Comparison of ENCODE assay signal across 8 cellular contexts in the genomic region with DNA sequence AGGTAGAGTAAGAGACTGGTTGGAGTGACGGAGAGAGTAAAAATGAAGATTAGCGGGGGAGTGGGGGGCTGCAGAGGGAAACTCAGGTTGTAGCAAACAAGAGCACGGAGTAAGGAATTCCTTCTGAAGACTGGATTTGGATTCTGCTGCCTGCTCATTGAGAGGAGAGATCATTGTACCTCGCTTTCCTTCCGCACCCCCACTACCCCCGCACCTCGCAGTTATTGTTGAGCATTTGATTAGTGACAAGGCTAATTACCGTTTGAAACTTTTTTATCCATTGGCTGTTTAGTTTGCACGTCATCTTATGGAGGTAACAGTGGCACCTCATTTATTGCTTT. TPM values are rescaled to one million over a fixed set of nuclear protein-coding genes. Genes with fewer than 3 reads are reported as not detected.
A peak's percentile ranks its signal among the peaks of the same experiment; 100 is the strongest.
DNase-seq lines count a peak whose midpoint lies in the region; ATAC-seq and TF ChIP-seq lines count a peak whose summit lies in the region.

No MANE protein-coding gene starts in this region.

- H3K4me3 Mint-ChIP-seq in endodermal cell: peak overlapping the region; percentile 97

- H3K27ac ChIP-seq in OCI-LY3 (ENCODE audit: low read length) (peak overlapping the region; percentile 79), endodermal cell (ENCODE audit: low read depth, low read length) (no peak overlapping the region), neuronal stem cell (replicated peaks; ENCODE audit: low read length) (peak overlapping the region; percentile 69)

- H4K20me1 ChIP-seq in OCI-LY3 (ENCODE audit: insufficient read depth, low read length): peaks cover 15% of the 10 kb centered on the region

- H2BK5ac ChIP-seq in neuronal stem cell (ENCODE audit: low read length): peak overlapping the region; percentile 90

- TF ChIP-seq CTCF in GM06990 (IDR thresholded peaks at IDR 0.05; ENCODE audit: insufficient read depth, low read length, poor library complexity, severe bottlenecking) (no peak), OCI-LY3 (IDR thresholded peaks at IDR 0.05; ENCODE audit: low read depth, low read length) (no peak), endodermal cell (conservative IDR thresholded peaks at IDR 0.05) (no peak)

- H3K9me3 Mint-ChIP-seq in endodermal cell: peaks cover 4% of the 10 kb centered on the region

- H3K4me2 ChIP-seq in OCI-LY3 (ENCODE audit: low read length) (peak overlapping the region; percentile 96), neuronal stem cell (ENCODE audit: insufficient read depth, low read length, poor library complexity, severe bottlenecking) (peak overlapping the region; percentile 75)

- H2AFZ ChIP-seq in OCI-LY3 (ENCODE audit: low read depth, low read length): peak overlapping the region; percentile 64; the same call in 1 of the 2 replicates
- peak overlapping the region; percentile 85 for H2AFZ ChIP-seq in neuronal stem cell (ENCODE audit: low read length)

- H3K9ac ChIP-seq in OCI-LY3 (ENCODE audit: low read length) (peak overlapping the region; percentile 97), endodermal cell (ENCODE audit: extremely low read depth, low read length, poor library complexity, severe bottlenecking) (peak overlapping the region; percentile 81), neuronal stem cell (ENCODE audit: low read depth, low read length, poor library complexity) (peak overlapping the region; percentile 94)

- peak overlapping the region; percentile 71 for H3K4me3 ChIP-seq in GM06990 (replicated peaks; ENCODE audit: low read depth, low read length)
- peak overlapping the region; percentile 92 for H3K4me3 ChIP-seq in OCI-LY3 (ENCODE audit: low read length)
- H3K4me3 ChIP-seq in endodermal cell (ENCODE audit: low read length): peak overlapping the region; percentile 97
- H3K4me3 ChIP-seq in neuronal stem cell (ENCODE audit: low read length in 2 of 2): peak overlapping the region; percentile 73 to 88

- no peak overlapping the region for H3K4ac ChIP-seq in neuronal stem cell (ENCODE audit: low read length)

- ATAC-seq in HG02763 (IDR thresholded peaks at IDR 0.05; ENCODE audit: unreplicated experiment): no peak

- peaks cover 2% of the 10 kb centered on the region for H3K4me1 Mint-ChIP-seq in endodermal cell

- peak overlapping the region; percentile 30 for H4K91ac ChIP-seq in neuronal stem cell (ENCODE audit: low read depth, low read length, poor library complexity)

- H3K27me3 Mint-ChIP-seq in endodermal cell (ENCODE audit: insufficient read depth): peaks cover 3% of the 10 kb centered on the region

- peak overlapping the region; percentile 89 for H3K23ac ChIP-seq in neuronal stem cell (ENCODE audit: low read depth, low read length, poor library complexity)

- no peak for DNase-seq in GM06990 (ENCODE audit: extremely low read depth, insufficient read length)
- DNase-seq in endodermal cell: no peak
- peak; percentile 6 for DNase-seq in neuronal stem cell (ENCODE audit: low spot score)
- no peak for DNase-seq in SHP77 (lab: John Stamatoyannopoulos, UW)
- no peak for DNase-seq in DMS79 (lab: John Stamatoyannopoulos, UW)
- no peak for DNase-seq in GM19238 (ENCODE audit: insufficient read length, low spot score)

- 0 to 2% methylated on average over 5 to 9 of the region's 9 CpGs for WGBS in endodermal cell (ENCODE audit: insufficient coverage in 1 of 2, insufficient read length in 1 of 2), 2 experiments
- no CpG with 5 or more reads among the region's 9 CpGs for WGBS in neuronal stem cell (ENCODE audit: extremely low coverage in 2 of 2, insufficient read length in 2 of 2, insufficient replicate concordance in 1 of 2), 2 donors

- peaks cover 25% of the 10 kb centered on the region for H3K36me3 Mint-ChIP-seq in endodermal cell (ENCODE audit: low read depth)

- H2BK12ac ChIP-seq in neuronal stem cell (ENCODE audit: low read length): no peak overlapping the region

- no peak overlapping the region for H2BK15ac ChIP-seq in neuronal stem cell (ENCODE audit: low read length)

- no peak overlapping the region for H2BK120ac ChIP-seq in neuronal stem cell (ENCODE audit: low read depth, low read length)

- H3K27me3 ChIP-seq in GM06990 (replicated peaks; ENCODE audit: control insufficient read depth, insufficient read depth, low read length) (no peaks in the 10 kb centered on the region), OCI-LY3 (ENCODE audit: low read depth, low read length) (no peaks in the 10 kb centered on the region), endodermal cell (ENCODE audit: control insufficient read depth, insufficient read depth, low read length, poor library complexity, severe bottlenecking) (no peaks in the 10 kb centered on the region), neuronal stem cell (ENCODE audit: control insufficient read depth in 3 of 3, insufficient read depth in 3 of 3, low read depth in 1 of 3, low read length in 3 of 3) (no peaks in the 10 kb centered on the region)

- H2AK5ac ChIP-seq in neuronal stem cell (ENCODE audit: low read depth, low read length): no peak overlapping the region

- no peak overlapping the region for H3K14ac ChIP-seq in neuronal stem cell (ENCODE audit: low read length)

- H3K18ac ChIP-seq in neuronal stem cell (ENCODE audit: low read length): peak overlapping the region; percentile 96

- H3K9me3 ChIP-seq in OCI-LY3 (ENCODE audit: insufficient read depth, low read length): no peaks in the 10 kb centered on the region
- no peaks in the 10 kb centered on the region for H3K9me3 ChIP-seq in endodermal cell (ENCODE audit: control insufficient read depth, low read length)
- peaks cover 0 to 3% of the 10 kb centered on the region in 2 donors for H3K9me3 ChIP-seq in neuronal stem cell (replicated peaks in 1 of 2; ENCODE audit: control insufficient read depth in 2 of 2, insufficient read depth in 1 of 2, low read depth in 1 of 2, low read length in 2 of 2)

- no peak overlapping the region for H4K8ac ChIP-seq in neuronal stem cell (ENCODE audit: low read depth, low read length)

- H3K36me3 ChIP-seq in GM06990 (ENCODE audit: control insufficient read depth, insufficient read depth, low read length) (peaks cover 3% of the 10 kb centered on the region; the same call in 1 of the 2 replicates), OCI-LY3 (replicated peaks; ENCODE audit: low read depth, low read length) (peaks cover 27% of the 10 kb centered on the region), endodermal cell (ENCODE audit: control insufficient read depth, insufficient read depth, low read length) (peaks cover 27% of the 10 kb centered on the region), neuronal stem cell (replicated peaks in 1 of 2; ENCODE audit: control insufficient read depth in 2 of 2, insufficient read depth in 2 of 2, low read length in 2 of 2) (peaks cover 13 to 42% of the 10 kb centered on the region in 2 donors)

- peak overlapping the region; percentile 98 for H3K27ac Mint-ChIP-seq in endodermal cell

- peaks cover 4% of the 10 kb centered on the region for H3K79me1 ChIP-seq in neuronal stem cell (ENCODE audit: low read depth, low read length)

- H3K4me1 ChIP-seq in OCI-LY3 (ENCODE audit: low read length) (peaks cover 10% of the 10 kb centered on the region), endodermal cell (ENCODE audit: control insufficient read depth, insufficient read depth, low read length) (no peaks in the 10 kb centered on the region), neuronal stem cell (ENCODE audit: control insufficient read depth in 2 of 2, insufficient read depth in 1 of 2, low read depth in 1 of 2, low read length in 2 of 2) (peaks cover 2 to 3% of the 10 kb centered on the region in 2 donors)

- peaks cover 47% of the 10 kb centered on the region for H3K79me2 ChIP-seq in OCI-LY3 (ENCODE audit: low read length)

RNA-seq across cellular contexts. Expression of a gene that starts 0.5 kb away (rescaled TPM):
- total RNA-seq in endodermal cell: 10 to 100 TPM; 70.7 to 75.6 TPM
- 57.9 TPM for polyA plus RNA-seq in endodermal cell (2013, experiment 1 of 2)
- polyA plus RNA-seq in endodermal cell (2013, experiment 2 of 2): 50.1 TPM
- polyA plus RNA-seq in neuronal stem cell (2013, experiment 1 of 2): 39.0 TPM
- polyA plus RNA-seq in neuronal stem cell (2013, experiment 2 of 2): 38.8 TPM

RNA-seq across cellular contexts. Expression of a gene that starts 28.1 kb away (rescaled TPM):
- 10 to 100 TPM; 89.9 to 95.3 TPM for total RNA-seq in endodermal cell
- 85.2 TPM for polyA plus RNA-seq in endodermal cell (2013, experiment 1 of 2)
- 79.0 TPM for polyA plus RNA-seq in endodermal cell (2013, experiment 2 of 2)
- 124 TPM for polyA plus RNA-seq in neuronal stem cell (2013, experiment 1 of 2)
- 120 TPM for polyA plus RNA-seq in neuronal stem cell (2013, experiment 2 of 2)

RNA-seq across cellular contexts. Expression of a gene that starts 39.4 kb away (rescaled TPM):
- 1 to 10 TPM; 3.3 to 6.8 TPM for total RNA-seq in endodermal cell
- polyA plus RNA-seq in endodermal cell (2013, experiment 1 of 2): 13.3 TPM
- 12.3 TPM for polyA plus RNA-seq in endodermal cell (2013, experiment 2 of 2)
- 9.0 TPM for polyA plus RNA-seq in neuronal stem cell (2013, experiment 1 of 2)
- 10.1 TPM for polyA plus RNA-seq in neuronal stem cell (2013, experiment 2 of 2)

RNA-seq across cellular contexts. Expression of a gene that starts 42.2 kb away (rescaled TPM):
- total RNA-seq in endodermal cell: 10 to 100 TPM; 33.1 to 35.9 TPM
- 31.4 TPM for polyA plus RNA-seq in endodermal cell (2013, experiment 1 of 2)
- polyA plus RNA-seq in endodermal cell (2013, experiment 2 of 2): 28.7 TPM
- polyA plus RNA-seq in neuronal stem cell (2013, experiment 1 of 2): 21.5 TPM
- 22.0 TPM for polyA plus RNA-seq in neuronal stem cell (2013, experiment 2 of 2)

RNA-seq across cellular contexts. Expression of a gene that starts 49.2 kb away (rescaled TPM):
- total RNA-seq in endodermal cell: 10 to 100 TPM; 12.4 to 20.5 TPM
- polyA plus RNA-seq in endodermal cell (2013, experiment 1 of 2): 34.1 TPM
- polyA plus RNA-seq in endodermal cell (2013, experiment 2 of 2): 33.6 TPM
- polyA plus RNA-seq in neuronal stem cell (2013, experiment 1 of 2): 32.4 TPM
- polyA plus RNA-seq in neuronal stem cell (2013, experiment 2 of 2): 31.9 TPM
